In the genomic region with DNA sequence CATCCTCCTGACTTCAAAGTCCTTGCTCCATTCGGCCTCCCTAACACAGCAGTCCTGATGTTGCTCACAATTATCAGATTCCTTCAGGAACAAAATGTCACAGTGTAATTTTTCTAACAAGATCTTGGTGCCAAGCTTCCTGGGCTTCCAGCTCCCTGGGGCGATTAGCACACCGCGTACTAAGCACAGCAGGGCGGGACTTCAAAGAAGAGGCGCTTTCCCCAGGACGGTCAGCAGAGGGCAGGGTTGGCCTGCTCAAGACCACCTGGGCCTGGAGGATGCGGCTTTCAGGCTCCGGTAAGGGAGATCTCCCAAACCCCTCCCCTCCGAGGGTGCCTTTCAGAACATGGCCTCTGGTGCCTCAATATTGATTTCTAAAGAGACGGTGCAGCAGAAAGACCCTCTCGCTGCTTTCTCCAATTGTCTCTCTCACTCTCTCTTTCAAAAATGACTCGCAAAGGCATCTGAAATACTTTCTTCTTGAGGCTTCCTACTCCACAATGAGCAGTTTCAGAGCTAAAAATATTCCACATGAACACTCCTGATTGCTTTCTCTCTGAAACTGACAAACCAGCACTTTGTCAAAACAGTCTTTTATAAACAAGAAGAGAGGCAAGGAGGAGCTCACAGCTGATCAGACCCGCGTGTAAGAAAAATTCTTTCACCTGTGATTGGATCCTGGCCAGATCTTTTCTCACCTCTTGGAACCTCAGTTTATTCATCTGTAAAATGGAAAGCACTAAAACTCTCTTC, we compare ENCODE assay signal across 8 cellular contexts.
DNase-seq lines count a peak whose midpoint lies in the region; ATAC-seq, FAIRE-seq and TF ChIP-seq lines count a peak whose summit lies in the region.

No MANE protein-coding gene starts in this region.

- intact Hi-C loops in GM12878 (cut with micrococcal nuclease; ENCODE audit: unreplicated experiment): loop anchor here (1.0 to 5.0 kb wide), 5 partner anchors 639 to 1199 kb away; no protein-coding TSS in a partner anchor

- RAD21 ChIA-PET in GM12878 (lab: Charles Lee; ENCODE audit: unreplicated experiment): interaction anchor here (0.6 to 1.6 kb wide), 8 partner anchors 10 to 1217 kb away, joined by 3 to 4 read pairs (median 3); no protein-coding TSS in a partner anchor

- TF ChIP-seq CTCF in GM12878 (IDR thresholded peaks at IDR 0.05 in 2 of 3, conservative IDR thresholded peaks at IDR 0.05 in 1 of 3; ENCODE audit: control insufficient read depth in 2 of 3, extremely low read depth in 1 of 3, insufficient read depth in 1 of 3, low read depth in 3 of 3, low read length in 3 of 3): peak; percentile 84 to 90 (median 84)

- no peak overlapping the region for H3K4me3 ChIP-seq in SJCRH30
- no peak overlapping the region for H3K4me3 ChIP-seq in GM12878
- H3K4me3 ChIP-seq in iPS DF 6.9 (ENCODE audit: low read length): no peak overlapping the region
- peak overlapping the region; percentile 27 for H3K4me3 ChIP-seq in skeletal muscle satellite cell (ENCODE audit: low read length)

- WGBS in GM12878 (ENCODE audit: insufficient coverage, insufficient replicate concordance, low lambda C conversion rate, missing lambda C conversion rate): 13% methylated on average over 15 of the region's 15 CpGs
- WGBS in iPS DF 6.9 (ENCODE audit: insufficient coverage, insufficient read length): no CpG with 5 or more reads among the region's 15 CpGs

- BruUV-seq in GM12878 (replicated peaks; lab: Mats Ljungman, UMichigan): no TSS peak

- SMC1A ChIA-PET in GM12878 (lab: Charles Lee; ENCODE audit: uncharacterized antibody, unreplicated experiment): interaction anchor here (0.7 to 2.2 kb wide), 10 partner anchors 27 to 1216 kb away, joined by 3 to 10 read pairs (median 4); no protein-coding TSS in a partner anchor

- H3K9ac ChIP-seq in GM12878 (ENCODE audit: control insufficient read depth, insufficient read depth, low read length) (no peak overlapping the region), skeletal muscle satellite cell (ENCODE audit: low read depth, low read length) (no peak overlapping the region)

- no peak overlapping the region for H3K27ac ChIP-seq in SJCRH30
- no peak overlapping the region for H3K27ac ChIP-seq in GM12878 (ENCODE audit: control insufficient read depth, insufficient read depth)
- H3K27ac ChIP-seq in iPS DF 6.9 (ENCODE audit: low read length): no peak overlapping the region

- H3K9me3 ChIP-seq in SJCRH30 (replicated peaks): no peaks in the 10 kb centered on the region
- no peaks in the 10 kb centered on the region for H3K9me3 ChIP-seq in GM12878 (replicated peaks; ENCODE audit: control insufficient read depth, insufficient read depth, low read length)
- H3K9me3 ChIP-seq in iPS DF 6.9 (ENCODE audit: control insufficient read depth, insufficient read depth, low read length): no peaks in the 10 kb centered on the region
- no peaks in the 10 kb centered on the region for H3K9me3 ChIP-seq in skeletal muscle satellite cell (replicated peaks; ENCODE audit: low read length)

- peak; percentile 88 for TF ChIP-seq RAD21 in GM12878 (IDR thresholded peaks at IDR 0.05; ENCODE audit: insufficient read depth, low read depth, low read length)

- H4K20me1 ChIP-seq in GM12878 (ENCODE audit: control insufficient read depth, insufficient read depth): no peaks in the 10 kb centered on the region

- peak overlapping the region; percentile 50 for H3K4me2 ChIP-seq in GM12878 (ENCODE audit: control insufficient read depth, insufficient read depth)
- H3K4me2 ChIP-seq in skeletal muscle satellite cell (ENCODE audit: low read length): peak overlapping the region; percentile 75

- TF ChIP-seq POLR2A in GM12892 (IDR thresholded peaks at IDR 0.05; ENCODE audit: low read depth, low read length): no peak
- TF ChIP-seq POLR2A in GM12878 (IDR thresholded peaks at IDR 0.05; ENCODE audit: low read depth, low read length): no peak

- ATAC-seq in HG02642 (IDR thresholded peaks at IDR 0.05; ENCODE audit: poor library complexity, unreplicated experiment): peak; percentile 99
- ATAC-seq in GM12878: peak; percentile 99

- in situ Hi-C loops in GM12878 (cut with MboI): loop anchor here (5.0 to 10.0 kb wide), 2 partner anchors 1139 to 1201 kb away; no protein-coding TSS in a partner anchor

- no peak for TF ChIP-seq EP300 in GM12878 (IDR thresholded peaks at IDR 0.05; ENCODE audit: borderline replicate concordance in 1 of 2, control insufficient read depth in 1 of 2, low read depth in 2 of 2, low read length in 2 of 2)

- H3K36me3 ChIP-seq in SJCRH30: no peaks in the 10 kb centered on the region
- no peaks in the 10 kb centered on the region for H3K36me3 ChIP-seq in GM12878 (ENCODE audit: control insufficient read depth in 2 of 2, insufficient read depth in 2 of 2, low read length in 1 of 2)
- H3K36me3 ChIP-seq in iPS DF 6.9 (ENCODE audit: control insufficient read depth, insufficient read depth, low read length): no peaks in the 10 kb centered on the region
- no peaks in the 10 kb centered on the region for H3K36me3 ChIP-seq in skeletal muscle satellite cell (ENCODE audit: insufficient read depth, low read length)

- H3K27me3 ChIP-seq in SJCRH30 (no peaks in the 10 kb centered on the region), GM12878 (replicated peaks in 1 of 2; ENCODE audit: control insufficient read depth in 2 of 2, insufficient read depth in 2 of 2, low read length in 1 of 2) (0 out of 4 replicates have a peak, but pooled peaks cover 0 to 2% of the 10 kb centered on the region in 2 experiments), iPS DF 6.9 (ENCODE audit: control insufficient read depth, insufficient read depth, low read length) (peaks cover 8% of the 10 kb centered on the region; the same call in 1 of the 2 replicates), skeletal muscle satellite cell (ENCODE audit: control insufficient read depth, insufficient read depth, low read length) (peaks cover 14% of the 10 kb centered on the region)

- H2AFZ ChIP-seq in GM12878 (ENCODE audit: control insufficient read depth, low read depth, low read length): peak overlapping the region; percentile 54; the same call in 1 of the 2 replicates

- peak; percentile 80 for FAIRE-seq in GM12892 (lab: Jason Lieb, UNC)
- FAIRE-seq in GM12878 (lab: Jason Lieb, UNC): peak; percentile 86

- H3K4me1 ChIP-seq in SJCRH30 (no peaks in the 10 kb centered on the region), GM12878 (ENCODE audit: control insufficient read depth, insufficient read depth, low read length) (no peaks in the 10 kb centered on the region), iPS DF 6.9 (ENCODE audit: control insufficient read depth, insufficient read depth, low read length) (no peaks in the 10 kb centered on the region), skeletal muscle satellite cell (ENCODE audit: control insufficient read depth, insufficient read depth, low read length) (peaks cover 3% of the 10 kb centered on the region)

- H3K79me2 ChIP-seq in GM12878 (ENCODE audit: control insufficient read depth, insufficient read depth, low read length): no peaks in the 10 kb centered on the region

- DNase-seq in 8988T (peak; percentile 71), GM12892 (ENCODE audit: insufficient read length) (peak; percentile 26), NAMALWA (ENCODE audit: low spot score) (peak; percentile 61), SJCRH30 (peak; percentile 77 to 87), GM12878 (ENCODE audit: low read depth, low spot score) (peak; percentile 7), iPS DF 6.9 (ENCODE audit: low read depth, low spot score) (peak; percentile 82)

- CTCF ChIA-PET in GM12878 (lab: Yijun Ruan, JAX): interaction anchor here (0.6 to 5.9 kb wide), 22 partner anchors 10 to 1232 kb away, joined by 3 to 40 read pairs (median 4); no protein-coding TSS in a partner anchor

- POLR2A ChIA-PET in GM12878 (lab: Charles Lee): no interaction called here

TF ChIP-seq in GM12878, 131 proteins besides CTCF, POLR2A, EP300 and RAD21 (continues in another document):
- no peak for TF ChIP-seq FOS (IDR thresholded peaks at IDR 0.05; ENCODE audit: borderline replicate concordance, extremely low read depth, insufficient read length)
- peak in 1 of 2 experiments; percentile 94; a peak in 1 of 4 replicates for TF ChIP-seq ETV6 (conservative IDR thresholded peaks at IDR 0.05 in 1 of 2, IDR thresholded peaks at IDR 0.05 in 1 of 2; ENCODE audit: borderline replicate concordance in 1 of 2, low read depth in 1 of 2)
- TF ChIP-seq RUNX3 (IDR thresholded peaks at IDR 0.05; ENCODE audit: low read length): peak; percentile 12; the same call in 1 of the 2 replicates
- TF ChIP-seq SRF (IDR thresholded peaks at IDR 0.05; ENCODE audit: low read depth in 2 of 2, low read length in 2 of 2): no peak
- no peak for TF ChIP-seq ZNF274 (IDR thresholded peaks at IDR 0.05; ENCODE audit: insufficient read depth, insufficient read length)
- TF ChIP-seq, protein P1, sequence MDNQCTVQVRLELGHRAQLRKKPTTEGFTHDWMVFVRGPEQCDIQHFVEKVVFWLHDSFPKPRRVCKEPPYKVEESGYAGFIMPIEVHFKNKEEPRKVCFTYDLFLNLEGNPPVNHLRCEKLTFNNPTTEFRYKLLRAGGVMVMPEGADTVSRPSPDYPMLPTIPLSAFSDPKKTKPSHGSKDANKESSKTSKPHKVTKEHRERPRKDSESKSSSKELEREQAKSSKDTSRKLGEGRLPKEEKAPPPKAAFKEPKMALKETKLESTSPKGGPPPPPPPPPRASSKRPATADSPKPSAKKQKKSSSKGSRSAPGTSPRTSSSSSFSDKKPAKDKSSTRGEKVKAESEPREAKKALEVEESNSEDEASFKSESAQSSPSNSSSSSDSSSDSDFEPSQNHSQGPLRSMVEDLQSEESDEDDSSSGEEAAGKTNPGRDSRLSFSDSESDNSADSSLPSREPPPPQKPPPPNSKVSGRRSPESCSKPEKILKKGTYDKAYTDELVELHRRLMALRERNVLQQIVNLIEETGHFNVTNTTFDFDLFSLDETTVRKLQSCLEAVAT (IDR thresholded peaks at IDR 0.05): no peak
- TF ChIP-seq YY1 (IDR thresholded peaks at IDR 0.05; ENCODE audit: low read depth, low read length): 0 out of 2 replicates have a peak, but pooled peaks have one; percentile 18
- TF ChIP-seq MTA3 (IDR thresholded peaks at IDR 0.05; ENCODE audit: borderline replicate concordance, low read length): no peak
- TF ChIP-seq TCF7 (IDR thresholded peaks at IDR 0.05; ENCODE audit: borderline replicate concordance): peak; percentile 89
- 0 out of 2 replicates have a peak, but pooled peaks have one; percentile 17 for TF ChIP-seq TCF3 (IDR thresholded peaks at IDR 0.05; ENCODE audit: borderline replicate concordance, insufficient read depth, low read depth, low read length)
- TF ChIP-seq ASH2L (IDR thresholded peaks at IDR 0.05; ENCODE audit: borderline replicate concordance, low read depth): no peak
- no peak for TF ChIP-seq HDAC6 (IDR thresholded peaks at IDR 0.05; ENCODE audit: unreplicated experiment)
- no peak for TF ChIP-seq SUPT20H (IDR thresholded peaks at IDR 0.05; ENCODE audit: borderline replicate concordance, control insufficient read depth, low read depth, low read length)
- TF ChIP-seq SMC3 (IDR thresholded peaks at IDR 0.05; ENCODE audit: borderline replicate concordance, low read length): peak; percentile 60

Comparison
In these comparisons a context has a peak if more than half of its experiments do, and no peak if none do; other contexts are left out.
1. DNase-seq: peak in every context shown above with its lines; median percentile 82 in SJCRH30; 82 in iPS DF 6.9; 71 in 8988T; 61 in NAMALWA; 26 in GM12892; 7 in GM12878.